Comparison of ENCODE assay signal across 1 cellular context in genomic region chr18:58937913-58938312, GRCh38.
TF ChIP-seq lines count a peak whose summit lies in the region.

No MANE protein-coding gene starts in this region.

TF ChIP-seq in GM23338, 12 proteins besides CTCF, POLR2A, EP300 and RAD21 (continued from another document):
- TF ChIP-seq ZNF462 (CRISPR knock-in tag; IDR thresholded peaks at IDR 0.05) (no peak), ZNF114 (CRISPR knock-in tag; IDR thresholded peaks at IDR 0.05) (no peak), POLR2AphosphoS5 (IDR thresholded peaks at IDR 0.05; ENCODE audit: low read depth) (no peak), STAT1 (IDR thresholded peaks at IDR 0.05; ENCODE audit: unreplicated experiment) (no peak), JUNB (IDR thresholded peaks at IDR 0.05; ENCODE audit: unreplicated experiment) (no peak), ZNF331 (CRISPR knock-in tag; IDR thresholded peaks at IDR 0.05; ENCODE audit: low read depth) (no peak), CREB1 (CRISPR knock-in tag; IDR thresholded peaks at IDR 0.05; ENCODE audit: low read depth) (no peak), NANOG (IDR thresholded peaks at IDR 0.05; ENCODE audit: borderline replicate concordance) (no peak), REST (IDR thresholded peaks at IDR 0.05; ENCODE audit: unreplicated experiment) (no peak)
- TF ChIP-seq, protein P1, sequence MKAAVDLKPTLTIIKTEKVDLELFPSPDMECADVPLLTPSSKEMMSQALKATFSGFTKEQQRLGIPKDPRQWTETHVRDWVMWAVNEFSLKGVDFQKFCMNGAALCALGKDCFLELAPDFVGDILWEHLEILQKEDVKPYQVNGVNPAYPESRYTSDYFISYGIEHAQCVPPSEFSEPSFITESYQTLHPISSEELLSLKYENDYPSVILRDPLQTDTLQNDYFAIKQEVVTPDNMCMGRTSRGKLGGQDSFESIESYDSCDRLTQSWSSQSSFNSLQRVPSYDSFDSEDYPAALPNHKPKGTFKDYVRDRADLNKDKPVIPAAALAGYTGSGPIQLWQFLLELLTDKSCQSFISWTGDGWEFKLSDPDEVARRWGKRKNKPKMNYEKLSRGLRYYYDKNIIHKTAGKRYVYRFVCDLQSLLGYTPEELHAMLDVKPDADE (IDR thresholded peaks at IDR 0.05), result no peak
